In genomic region chr13:114196629-114197028, GRCh38 we compare ENCODE assay signal across 20 cellular contexts. TPM values are rescaled to one million over a fixed set of nuclear protein-coding genes. Genes with fewer than 3 reads are reported as not detected.
DNase-seq lines count a peak whose midpoint lies in the region; ATAC-seq and TF ChIP-seq lines count a peak whose summit lies in the region.
"Had no signal": no experiment of that assay in that cellular context is flagged by ENCODE, and none has a peak within 500 bp of the region (broad histone marks: within the 10 kb centered on the region; RNA-seq: fewer than 3 reads in every experiment).

No MANE protein-coding gene starts in this region.

- peaks cover 12% of the 10 kb centered on the region for H3K4me1 ChIP-seq in body of pancreas
- no peaks in the 10 kb centered on the region for H3K4me1 ChIP-seq in left lung
- H3K4me1 ChIP-seq in upper lobe of left lung, result no peaks in the 10 kb centered on the region
- H3K4me1 ChIP-seq in stomach, result no peaks in the 10 kb centered on the region
- H3K4me1 ChIP-seq: BE2C, Caco-2 had no signal

- peak overlapping the region; percentile 21 to 32 for H3K4me3 ChIP-seq in body of pancreas
- H3K4me3 ChIP-seq in left lung, result peak overlapping the region in 1 of 2 donors; percentile 13
- H3K4me3 ChIP-seq in upper lobe of left lung, result peak overlapping the region in 3 of 4 donors; percentile 34 to 40 (median 35)
- no peak overlapping the region for H3K4me3 ChIP-seq in stomach

- TF ChIP-seq CTCF in body of pancreas (IDR thresholded peaks at IDR 0.05) (no peak), left lung (IDR thresholded peaks at IDR 0.05) (no peak), upper lobe of left lung (IDR thresholded peaks at IDR 0.05) (no peak), stomach (IDR thresholded peaks at IDR 0.05) (no peak)

- DNase-seq in DMS79 treated with DMSO at 0.1 percent for 48 hours (lab: John Stamatoyannopoulos, UW) (peak; percentile 97), body of pancreas (peak; percentile 58 to 82 (median 64)), left lung (no peak), upper lobe of left lung (peak in 1 of 2 donors; percentile 40), NCI-H82 (lab: John Stamatoyannopoulos, UW) (no peak), stomach (no peak), SW 1271 (lab: John Stamatoyannopoulos, UW) (no peak)
- DNase-seq: ACHN; BE2C; C1 segment of cervical spinal cord; Caco-2; CD4-positive, alpha-beta T cell; GF-D8; GOT3; H7; HFFc6; IMR-90; KG1 had no signal

- TF ChIP-seq POLR2A in body of pancreas (IDR thresholded peaks at IDR 0.05), result peak; percentile 31 to 91 (median 88)
- TF ChIP-seq POLR2A in upper lobe of left lung (IDR thresholded peaks at IDR 0.05), result no peak
- no peak for TF ChIP-seq POLR2A in stomach (IDR thresholded peaks at IDR 0.05)

- ATAC-seq in body of pancreas (peak; percentile 87), left lung (peak; percentile 69), upper lobe of left lung (ENCODE audit: low FRiP score in 2 of 2) (peak in 1 of 2 donors; percentile 55), GM19351 (IDR thresholded peaks at IDR 0.05; ENCODE audit: unreplicated experiment) (no peak)
- ATAC-seq: HCT116 had no signal

- TF ChIP-seq EP300 in upper lobe of left lung (IDR thresholded peaks at IDR 0.05) (no peak), stomach (IDR thresholded peaks at IDR 0.05) (no peak)

- H3K27ac ChIP-seq in body of pancreas (peak overlapping the region; percentile 76 to 96 (median 91)), left lung (no peak overlapping the region), upper lobe of left lung (peak overlapping the region in 1 of 4 donors; percentile 23), stomach (no peak overlapping the region)

- 28 to 35% methylated on average over 5 of the region's 5 CpGs for WGBS in body of pancreas, 2 donors
- 56 to 59% methylated on average over 5 of the region's 5 CpGs for WGBS in upper lobe of left lung, 2 donors
- WGBS in stomach, 5 donors, result 57 to 82% (median 65%) methylated on average over 5 of the region's 5 CpGs

- H3K36me3 ChIP-seq in body of pancreas (replicated peaks in 1 of 2; ENCODE audit: insufficient read depth in 1 of 2, low read depth in 2 of 2), result no peaks in the 10 kb centered on the region
- H3K36me3 ChIP-seq in left lung, result no peaks in the 10 kb centered on the region
- H3K36me3 ChIP-seq in upper lobe of left lung, result no peaks in the 10 kb centered on the region
- no peaks in the 10 kb centered on the region for H3K36me3 ChIP-seq in stomach
- H3K36me3 ChIP-seq: BE2C had no signal

- intact Hi-C loops in body of pancreas (cut with DNase I), result no loop called here
- intact Hi-C loops in left lung (cut with DNase I), result no loop called here
- intact Hi-C loops in stomach (cut with DNase I; ENCODE audit: low total_unique reads), result no loop called here

- no peaks in the 10 kb centered on the region for H3K27me3 ChIP-seq in body of pancreas
- H3K27me3 ChIP-seq in left lung, result peaks cover 0 to 15% of the 10 kb centered on the region in 2 donors
- H3K27me3 ChIP-seq in upper lobe of left lung, result peaks cover 0 to 5% (median 0%) of the 10 kb centered on the region in 4 donors
- peaks cover 0 to 19% (median 9%) of the 10 kb centered on the region in 3 donors for H3K27me3 ChIP-seq in stomach
- H3K27me3 ChIP-seq: BE2C had no signal

- H3K9me3 ChIP-seq in body of pancreas, result no peaks in the 10 kb centered on the region
- peaks cover 0 to 4% of the 10 kb centered on the region in 2 donors for H3K9me3 ChIP-seq in left lung
- H3K9me3 ChIP-seq in upper lobe of left lung, result no peaks in the 10 kb centered on the region
- H3K9me3 ChIP-seq in stomach, result peaks cover 0 to 4% (median 0%) of the 10 kb centered on the region in 4 donors
- H3K9me3 ChIP-seq: BE2C had no signal

RNA-seq across cellular contexts. Expression of gene CFAP97D2, which starts 17.6 kb away (rescaled TPM):
- total RNA-seq in body of pancreas (not detected), left lung (1 to 10 TPM in 1 of 2 donors, not detected in 1; 1.5 TPM), upper lobe of left lung (1 to 10 TPM in 1 of 6 donors, under 1 TPM in 2, not detected in 3; 0.67 to 3.6 (median 0.76) TPM), stomach (not detected)
- not detected for polyA plus RNA-seq in stomach
- total RNA-seq: Caco-2, H7, HFFc6, IMR-90 had no signal
- polyA plus RNA-seq: IMR-90 had no signal

RNA-seq across cellular contexts. Expression of gene CDC16, which starts 38.1 kb away (rescaled TPM):
- total RNA-seq in body of pancreas (10 to 100 TPM; 46.7 to 63.9 TPM), left lung (10 to 100 TPM; 59.8 to 63.6 TPM), upper lobe of left lung (100 to 1,000 TPM in 1 of 6 donors, 10 to 100 TPM in 5; 46.6 to 123 (median 58.3) TPM), stomach (10 to 100 TPM; 63.0 to 98.5 (median 83.9) TPM)
- polyA plus RNA-seq in stomach, result 10 to 100 TPM; 49.3 to 51.4 (median 50.4) TPM

Comparison
In these comparisons a context has a peak if more than half of its experiments do, and no peak if none do; other contexts are left out.
1. DNase-seq: peak in DMS79 treated with DMSO at 0.1 percent for 48 hours (single experiment) and body of pancreas (4 of 4); none in left lung (0 of 2), NCI-H82 (single experiment), stomach (single experiment) and SW 1271 (0 of 2).
2. H3K27ac ChIP-seq: peak in body of pancreas (4 of 4); none in left lung (0 of 2) and stomach (0 of 5).
3. H3K4me3 ChIP-seq: peak in body of pancreas (2 of 2) and upper lobe of left lung (3 of 4); none in stomach (0 of 4).
4. POLR2A ChIP-seq: peak in body of pancreas (3 of 3); none in upper lobe of left lung (0 of 4) and stomach (0 of 4).